ENCODE assay signal across 19 cellular contexts in the genomic region with DNA sequence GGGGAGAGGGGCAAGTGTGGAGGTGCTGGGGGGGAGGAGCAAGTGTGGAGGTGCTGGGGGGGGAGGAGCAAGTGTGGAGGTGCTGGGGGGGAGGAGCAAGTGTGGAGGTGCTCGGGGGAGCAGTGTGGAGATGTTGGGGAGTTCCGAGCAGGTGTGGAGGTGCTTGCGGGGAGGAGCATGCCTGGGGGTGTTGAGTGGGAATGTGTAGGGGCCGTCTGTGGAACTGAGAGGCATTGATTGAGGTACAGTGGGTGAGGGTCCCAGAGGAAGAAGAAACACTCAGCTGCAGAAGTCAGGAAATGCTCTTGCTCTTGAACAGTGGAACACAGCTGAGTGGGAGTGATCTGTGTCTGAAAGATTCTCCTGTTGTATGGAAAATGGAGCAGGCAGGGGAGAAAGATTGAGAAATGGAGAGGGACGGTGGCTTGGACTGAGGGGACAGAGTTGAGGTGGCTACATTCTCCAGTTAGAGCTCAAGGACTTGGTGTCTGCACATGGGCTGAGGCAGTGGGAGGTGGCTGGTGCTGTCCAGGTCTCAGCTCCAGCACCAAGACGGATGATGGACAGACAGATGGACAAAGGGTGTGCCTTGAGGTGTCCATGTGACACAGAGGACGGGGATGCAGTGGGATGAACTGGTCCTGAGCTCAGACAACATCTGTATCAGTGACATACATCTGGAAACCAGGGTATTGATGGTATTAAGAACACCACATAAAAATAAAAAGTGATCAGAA. TPM values are rescaled to one million over a fixed set of nuclear protein-coding genes. Genes with fewer than 3 reads are reported as not detected.
A peak's percentile ranks its signal among the peaks of the same experiment; 100 is the strongest.
DNase-seq lines count a peak whose midpoint lies in the region; ATAC-seq, FAIRE-seq and TF ChIP-seq lines count a peak whose summit lies in the region.
"Had no signal": no experiment of that assay in that cellular context is flagged by ENCODE, and none has a peak within 500 bp of the region (broad histone marks: within the 10 kb centered on the region; RNA-seq: fewer than 3 reads in every experiment).

No MANE protein-coding gene starts in this region.

- no peak overlapping the region for H2BK120ac ChIP-seq in IMR-90 (ENCODE audit: low read depth, low read length)

- H3K4ac ChIP-seq in IMR-90 (ENCODE audit: low read depth, low read length), result no peak overlapping the region

- no peak overlapping the region for H2BK15ac ChIP-seq in IMR-90 (ENCODE audit: low read depth, low read length)

- H3K36me3 ChIP-seq in CD8-positive, alpha-beta T cell (ENCODE audit: insufficient read depth, low read length), result peaks cover 28% of the 10 kb centered on the region
- H3K36me3 ChIP-seq in IMR-90 (ENCODE audit: control insufficient read depth, insufficient read depth, low read length), result peaks cover 16% of the 10 kb centered on the region; the same call in 1 of the 2 replicates

- POLR2A ChIA-PET in CD8-positive, alpha-beta T cell (lab: Charles Lee), result no interaction called here
- POLR2A ChIA-PET in IMR-90 (lab: Charles Lee; ENCODE audit: unreplicated experiment), result no interaction called here

- intact Hi-C loops in CD8-positive, alpha-beta T cell (cut with DNase I, micrococcal nuclease), result loop anchor here in 1 of 2 experiments (5.0 kb wide), 1 partner anchor 843 kb away; no protein-coding TSS in a partner anchor
- intact Hi-C loops in IMR-90 (cut with micrococcal nuclease), result no loop called here

- no TSS peak for BruUV-seq in IMR-90 (replicated peaks; lab: Mats Ljungman, UMichigan)

- no peak for TF ChIP-seq RAD21 in IMR-90 (IDR thresholded peaks at IDR 0.05; ENCODE audit: low read length)

- no peak overlapping the region for H3K27ac ChIP-seq in CD8-positive, alpha-beta T cell (ENCODE audit: low read depth, low read length)
- H3K27ac ChIP-seq in IMR-90 (ENCODE audit: insufficient read depth, low read length), result no peak overlapping the region
- H3K27ac ChIP-seq: coronary artery, right lobe of liver had no signal

- no peak overlapping the region for H3K56ac ChIP-seq in IMR-90 (ENCODE audit: extremely low read depth, insufficient read depth, low read length)

- H3K27me3 ChIP-seq in CD8-positive, alpha-beta T cell (ENCODE audit: insufficient read depth, low read length), result no peaks in the 10 kb centered on the region
- no peaks in the 10 kb centered on the region for H3K27me3 ChIP-seq in IMR-90 (ENCODE audit: control insufficient read depth, insufficient read depth, low read length)
- H3K27me3 ChIP-seq: right lobe of liver had no signal

- H3K4me1 ChIP-seq in CD8-positive, alpha-beta T cell (ENCODE audit: insufficient read depth, low read length), result no peaks in the 10 kb centered on the region
- peaks cover 2% of the 10 kb centered on the region; the same call in 1 of the 2 replicates for H3K4me1 ChIP-seq in IMR-90 (ENCODE audit: control insufficient read depth, insufficient read depth, low read length)
- H3K4me1 ChIP-seq: right lobe of liver had no signal

- H3K4me3 Mint-ChIP-seq in CD8-positive, alpha-beta T cell, result no peak overlapping the region
- no peak overlapping the region for H3K4me3 Mint-ChIP-seq in activated naive CD8-positive, alpha-beta T cell treated with anti-CD3 and anti-CD28 coated beads for 36 hours
- no peak overlapping the region for H3K4me3 Mint-ChIP-seq in neural crest cell
- H3K4me3 Mint-ChIP-seq: B cell, IgD-negative memory B cell had no signal

- H2AK9ac ChIP-seq in IMR-90 (replicated peaks; ENCODE audit: low read depth, low read length, poor library complexity), result peak overlapping the region; percentile 65

- no peaks in the 10 kb centered on the region for H3K27me3 Mint-ChIP-seq in CD8-positive, alpha-beta T cell (ENCODE audit: low read depth)
- H3K27me3 Mint-ChIP-seq in activated naive CD8-positive, alpha-beta T cell treated with anti-CD3 and anti-CD28 coated beads for 36 hours, result no peaks in the 10 kb centered on the region
- no peaks in the 10 kb centered on the region for H3K27me3 Mint-ChIP-seq in neural crest cell (ENCODE audit: low read depth)
- H3K27me3 Mint-ChIP-seq: B cell, IgD-negative memory B cell had no signal

- no peak overlapping the region for H4K8ac ChIP-seq in IMR-90 (ENCODE audit: low read depth in 2 of 2, low read length in 2 of 2)

- ATAC-seq in CD8-positive, alpha-beta T cell, result no peak
- ATAC-seq in IMR-90 (ENCODE audit: low read depth), result no peak
- ATAC-seq: Right ventricle myocardium inferior had no signal

- H3K9ac ChIP-seq in IMR-90 (ENCODE audit: low read depth, low read length), result no peak overlapping the region

- 87% methylated on average over 6 of the region's 7 CpGs; no CpG with 5 or more reads in 1 of the 2 experiments for WGBS in IMR-90 (ENCODE audit: extremely low coverage in 2 of 2, insufficient read length in 1 of 2), 2 experiments

- FAIRE-seq in frontal cortex (lab: Jason Lieb, UNC) (no peak), GM19239 (lab: Jason Lieb, UNC) (no peak)
- FAIRE-seq: endothelial cell of umbilical vein, H54 had no signal

- H3K4me3 ChIP-seq in CD8-positive, alpha-beta T cell (ENCODE audit: low read depth, low read length), result no peak overlapping the region
- no peak overlapping the region for H3K4me3 ChIP-seq in IMR-90 (ENCODE audit: insufficient read depth, low read depth, low read length)
- H3K4me3 ChIP-seq: coronary artery, right lobe of liver had no signal

- TF ChIP-seq POLR2A in IMR-90 (IDR thresholded peaks at IDR 0.05; ENCODE audit: low read depth, low read length), result no peak

- H3K27ac Mint-ChIP-seq in CD8-positive, alpha-beta T cell, result peak overlapping the region; percentile 76
- H3K27ac Mint-ChIP-seq in activated naive CD8-positive, alpha-beta T cell treated with anti-CD3 and anti-CD28 coated beads for 36 hours, result peak overlapping the region; percentile 50
- H3K27ac Mint-ChIP-seq in neural crest cell (ENCODE audit: unreplicated experiment), result peak overlapping the region; percentile 7
- H3K27ac Mint-ChIP-seq: B cell had no signal

- no peaks in the 10 kb centered on the region for H3K9me3 Mint-ChIP-seq in CD8-positive, alpha-beta T cell
- H3K9me3 Mint-ChIP-seq in activated naive CD8-positive, alpha-beta T cell treated with anti-CD3 and anti-CD28 coated beads for 36 hours, result no peaks in the 10 kb centered on the region
- no peaks in the 10 kb centered on the region for H3K9me3 Mint-ChIP-seq in neural crest cell
- H3K9me3 Mint-ChIP-seq: IgD-negative memory B cell had no signal

- in situ Hi-C loops in IMR-90 (cut with MboI; ENCODE audit: low sequenced_read_pairs), result no loop called here

- H4K91ac ChIP-seq in IMR-90 (ENCODE audit: insufficient read depth, low read depth, low read length), result no peak overlapping the region

- CTCF ChIA-PET in CD8-positive, alpha-beta T cell (lab: Charles Lee), result interaction anchor here (0.6 kb wide), 1 partner anchor 34 kb away, joined by 3 read pairs; no protein-coding TSS in a partner anchor
- CTCF ChIA-PET in IMR-90 (lab: Yijun Ruan, JAX), result interaction anchor here (0.5 kb wide), 1 partner anchor 32 kb away, joined by 3 read pairs; no protein-coding TSS in a partner anchor

- H3K4me2 ChIP-seq in IMR-90 (ENCODE audit: low read depth, low read length), result no peak overlapping the region

- no peaks in the 10 kb centered on the region for H3K4me1 Mint-ChIP-seq in CD8-positive, alpha-beta T cell (ENCODE audit: low read depth)
- no peaks in the 10 kb centered on the region for H3K4me1 Mint-ChIP-seq in activated naive CD8-positive, alpha-beta T cell treated with anti-CD3 and anti-CD28 coated beads for 36 hours
- peaks cover 16% of the 10 kb centered on the region for H3K4me1 Mint-ChIP-seq in neural crest cell
- H3K4me1 Mint-ChIP-seq: B cell had no signal

- no peak overlapping the region for H2AFZ ChIP-seq in IMR-90 (replicated peaks; ENCODE audit: low read length, poor library complexity)

- H3K79me1 ChIP-seq in IMR-90 (ENCODE audit: low read depth in 1 of 2, low read length in 2 of 2), result peaks cover 0 to 3% of the 10 kb centered on the region in 2 experiments; a peak in 2 of 4 replicates

- peaks cover 43% of the 10 kb centered on the region for H3K36me3 Mint-ChIP-seq in CD8-positive, alpha-beta T cell
- peaks cover 13% of the 10 kb centered on the region for H3K36me3 Mint-ChIP-seq in activated naive CD8-positive, alpha-beta T cell treated with anti-CD3 and anti-CD28 coated beads for 36 hours
- H3K36me3 Mint-ChIP-seq in neural crest cell (ENCODE audit: low read depth), result peaks cover 12% of the 10 kb centered on the region

- H2BK5ac ChIP-seq in IMR-90 (ENCODE audit: low read depth, low read length, poor library complexity, severe bottlenecking), result no peak overlapping the region

- H4K5ac ChIP-seq in IMR-90 (ENCODE audit: low read depth, low read length), result no peak overlapping the region

- H3K9me1 ChIP-seq in IMR-90 (ENCODE audit: insufficient read depth, low read length), result peaks cover 8% of the 10 kb centered on the region; the same call in 1 of the 2 replicates

- H3K9me3 ChIP-seq in CD8-positive, alpha-beta T cell (ENCODE audit: low read length), result no peaks in the 10 kb centered on the region
- H3K9me3 ChIP-seq in IMR-90 (ENCODE audit: control insufficient read depth, insufficient read depth, low read length), result no peaks in the 10 kb centered on the region
- H3K9me3 ChIP-seq: right lobe of liver had no signal

- H3K18ac ChIP-seq in IMR-90 (ENCODE audit: low read depth, low read length), result no peak overlapping the region

- no peak for DNase-seq in CD8-positive, alpha-beta T cell
- DNase-seq in IMR-90 (no peak), neural crest cell (ENCODE audit: low read depth, low spot score) (no peak), NCI-H2196 (lab: John Stamatoyannopoulos, UW; ENCODE audit: unreplicated experiment) (no peak), frontal cortex (ENCODE audit: low spot score in 2 of 2) (no peak), GM19239 (ENCODE audit: insufficient read length, low spot score) (no peak)
- DNase-seq in activated naive CD8-positive, alpha-beta T cell treated with anti-CD3 and anti-CD28 coated beads for 36 hours, result no peak
- DNase-seq: activated CD4-positive, CD25-positive, alpha-beta regulatory T cell treated with anti-CD3 and anti-CD28 coated beads, Interleukin-2, amount 50 U/mL, for 72 hours; DMS 273 treated with DMSO at 0.1 percent for 48 hours; foreskin fibroblast; midbrain; occipital lobe; right lobe of liver had no signal

- no peak overlapping the region for H3K14ac ChIP-seq in IMR-90 (replicated peaks; ENCODE audit: low read depth, low read length)

- dilution Hi-C loops in IMR-90 (cut with HindIII; ENCODE audit: low sequenced_read_pairs, unreplicated experiment), result no loop called here

- no peak overlapping the region for H2AK5ac ChIP-seq in IMR-90 (ENCODE audit: low read depth, low read length)

- no peak for TF ChIP-seq CTCF in CD8-positive, alpha-beta T cell (IDR thresholded peaks at IDR 0.05)
- no peak for TF ChIP-seq CTCF in IMR-90 (conservative IDR thresholded peaks at IDR 0.05; ENCODE audit: low read depth, low read length)
- no peak for TF ChIP-seq CTCF in neural crest cell (conservative IDR thresholded peaks at IDR 0.05)

- H4K20me1 ChIP-seq in IMR-90 (ENCODE audit: insufficient read depth, low read length), result no peaks in the 10 kb centered on the region

- no peak overlapping the region for H2BK20ac ChIP-seq in IMR-90 (ENCODE audit: low read depth, low read length)

- no peak overlapping the region for H3K23ac ChIP-seq in IMR-90 (ENCODE audit: low read depth, low read length)

RNA-seq across cellular contexts. Expression of a gene that starts 25.2 kb away (rescaled TPM):
- 1 to 10 TPM; 3.2 to 4.5 TPM for total RNA-seq in CD8-positive, alpha-beta T cell
- total RNA-seq in IMR-90 (2012; rRNA removed), result 25.8 and 31.7 TPM in 2 replicates
- polyA plus RNA-seq in IMR-90 (2012; rRNA removed), result 24.6 and 25.6 TPM in 2 replicates
- polyA plus RNA-seq in IMR-90 (2012; cell fraction: cytosol; rRNA removed), result 7.0 and 13.1 TPM in 2 replicates
- polyA plus RNA-seq in IMR-90 (2012; cell fraction: nucleus; rRNA removed; ENCODE audit: low replicate concordance), result 7.8 and 11.2 TPM in 2 replicates
- total RNA-seq in activated naive CD8-positive, alpha-beta T cell treated with anti-CD3 and anti-CD28 coated beads for 36 hours, result 100 to 1,000 TPM; 104 to 108 TPM
- total RNA-seq in neural crest cell, result 84.9 and 86.7 TPM in 2 replicates
- total RNA-seq in frontal cortex, result 12.2 TPM

Comparison
In these comparisons a context has a peak if more than half of its experiments do, and no peak if none do; other contexts are left out.
1. H3K27ac Mint-ChIP-seq: peak in every context shown above with its lines; median percentile 76 in CD8-positive, alpha-beta T cell; 50 in activated naive CD8-positive, alpha-beta T cell treated with anti-CD3 and anti-CD28 coated beads for 36 hours; 7 in neural crest cell.